ENCODE assay signal across 8 cellular contexts in the genomic region with DNA sequence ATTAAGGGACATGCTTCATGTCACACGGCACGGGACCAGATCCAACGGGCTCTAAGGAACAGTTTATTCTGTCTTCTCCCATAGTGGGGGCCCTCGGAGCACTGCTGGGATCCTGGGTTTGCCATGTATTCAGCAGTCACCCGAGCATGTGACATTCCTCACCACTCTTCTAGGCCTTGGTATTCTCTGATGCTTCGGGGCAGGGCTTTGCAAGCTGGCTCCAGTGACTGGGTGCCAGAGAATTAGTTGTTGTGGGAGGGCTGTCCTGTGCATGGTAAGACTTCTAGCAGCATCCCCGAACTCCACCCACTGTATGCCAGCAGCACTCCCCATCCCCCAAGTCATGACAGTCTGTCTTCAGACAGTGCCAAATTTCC. TPM values are rescaled to one million over a fixed set of nuclear protein-coding genes. Genes with fewer than 3 reads are reported as not detected.
DNase-seq lines count a peak whose midpoint lies in the region; FAIRE-seq and TF ChIP-seq lines count a peak whose summit lies in the region.
"Had no signal": no experiment of that assay in that cellular context is flagged by ENCODE, and none has a peak within 500 bp of the region (broad histone marks: within the 10 kb centered on the region; RNA-seq: fewer than 3 reads in every experiment).

No MANE protein-coding gene starts in this region.

- no peaks in the 10 kb centered on the region for H3K36me3 ChIP-seq in transverse colon

- peaks cover 0 to 2% (median 0%) of the 10 kb centered on the region in 5 experiments for H3K9me3 Mint-ChIP-seq in brain
- H3K9me3 Mint-ChIP-seq: activated naive CD8-positive, alpha-beta T cell treated with anti-CD3 and anti-CD28 coated beads, Interleukin-2, amount 10 ng/mL, durations not matched to agents 7 days and 5 days had no signal

- H3K4me3 Mint-ChIP-seq in brain: peak overlapping the region in 2 of 5 experiments; percentile 37 to 59
- H3K4me3 Mint-ChIP-seq: activated naive CD8-positive, alpha-beta T cell treated with anti-CD3 and anti-CD28 coated beads, Interleukin-2, amount 10 ng/mL, durations not matched to agents 7 days and 5 days had no signal

- H3K36me3 Mint-ChIP-seq in brain: no peaks in the 10 kb centered on the region
- H3K36me3 Mint-ChIP-seq: activated naive CD8-positive, alpha-beta T cell treated with anti-CD3 and anti-CD28 coated beads, Interleukin-2, amount 10 ng/mL, durations not matched to agents 7 days and 5 days had no signal

- H3K4me1 Mint-ChIP-seq in brain: peaks cover 17% of the 10 kb centered on the region

- peaks cover 9% of the 10 kb centered on the region for H3K27me3 ChIP-seq in transverse colon

- no peaks in the 10 kb centered on the region for H3K9me3 ChIP-seq in transverse colon

- DNase-seq in HTR-8/SVneo (ENCODE audit: insufficient read length, low spot score) (peak; percentile 98), iris pigment epithelial cell (ENCODE audit: low read depth) (peak; percentile 46), transverse colon (no peak), GDM1 (lab: John Stamatoyannopoulos, UW) (no peak), NCI-H1048 (lab: John Stamatoyannopoulos, UW) (no peak)
- no peak for DNase-seq in activated CD8-positive, alpha-beta memory T cell treated with anti-CD3 and anti-CD28 coated beads for 24 hours
- DNase-seq: activated naive CD8-positive, alpha-beta T cell treated with anti-CD3 and anti-CD28 coated beads, Interleukin-2, amount 10 ng/mL, durations not matched to agents 7 days and 5 days had no signal

- intact Hi-C loops in transverse colon (cut with DNase I; ENCODE audit: low total_unique reads): no loop called here

- TF ChIP-seq POLR2A in transverse colon (IDR thresholded peaks at IDR 0.05): no peak

- no peak overlapping the region for H3K4me3 ChIP-seq in transverse colon

- FAIRE-seq in HTR-8/SVneo (lab: Jason Lieb, UNC): peak; percentile 99

- no peak for TF ChIP-seq CTCF in brain (conservative IDR thresholded peaks at IDR 0.05)
- no peak for TF ChIP-seq CTCF in transverse colon (IDR thresholded peaks at IDR 0.05)

- H3K27me3 Mint-ChIP-seq in brain: no peaks in the 10 kb centered on the region
- H3K27me3 Mint-ChIP-seq: activated naive CD8-positive, alpha-beta T cell treated with anti-CD3 and anti-CD28 coated beads, Interleukin-2, amount 10 ng/mL, durations not matched to agents 7 days and 5 days had no signal

- in situ Hi-C loops in transverse colon (cut with MboI; ENCODE audit: low pct_ligation_motif_present in 1 of 4, low pct_unique_long_range_greater_than_20kb in 1 of 4, low sequenced_read_pairs in 3 of 4): no loop called here

- peak overlapping the region; percentile 58 to 95 (median 88) for H3K27ac Mint-ChIP-seq in brain
- H3K27ac Mint-ChIP-seq: activated naive CD8-positive, alpha-beta T cell treated with anti-CD3 and anti-CD28 coated beads, Interleukin-2, amount 10 ng/mL, durations not matched to agents 7 days and 5 days had no signal

- no peak for TF ChIP-seq EP300 in transverse colon (IDR thresholded peaks at IDR 0.05; ENCODE audit: low read depth)

- peak overlapping the region in 3 of 4 donors; percentile 33 to 35 (median 35) for H3K27ac ChIP-seq in transverse colon

- 58 to 62% methylated on average over 6 to 7 of the region's 7 CpGs for WGBS in transverse colon (ENCODE audit: low coverage in 1 of 2), 2 donors

- H3K4me1 ChIP-seq in transverse colon: no peaks in the 10 kb centered on the region

RNA-seq across cellular contexts. Expression of a gene that starts 5.4 kb away (rescaled TPM):
- polyA plus RNA-seq in brain (ENCODE audit: insufficient read depth, low read depth, low replicate concordance): 0.39 TPM
- total RNA-seq in transverse colon: 10 to 100 TPM in 3 of 4 donors, 1 to 10 TPM in 1; 9.5 to 20.6 (median 15.9) TPM
- total RNA-seq: activated naive CD8-positive, alpha-beta T cell treated with anti-CD3 and anti-CD28 coated beads, Interleukin-2, amount 10 ng/mL, durations not matched to agents 7 days and 5 days had no signal

RNA-seq across cellular contexts. Expression of a gene that starts 25.1 kb away (rescaled TPM):
- 0.12 TPM for polyA plus RNA-seq in brain (ENCODE audit: insufficient read depth, low read depth, low replicate concordance)
- 1 to 10 TPM in 1 of 4 donors, under 1 TPM in 1, not detected in 2; 0.27 to 1.3 TPM for total RNA-seq in transverse colon
- total RNA-seq: activated naive CD8-positive, alpha-beta T cell treated with anti-CD3 and anti-CD28 coated beads, Interleukin-2, amount 10 ng/mL, durations not matched to agents 7 days and 5 days had no signal

Comparison
In these comparisons a context has a peak if more than half of its experiments do, and no peak if none do; other contexts are left out.
1. DNase-seq: peak in HTR-8/SVneo (single experiment) and iris pigment epithelial cell (single experiment); none in transverse colon (single experiment), GDM1 (single experiment), NCI-H1048 (single experiment) and activated CD8-positive, alpha-beta memory T cell treated with anti-CD3 and anti-CD28 coated beads for 24 hours (single experiment).